Comparison of ENCODE assay signal across 34 cellular contexts in genomic region chr16:8299635-8300034, GRCh38.
"Had no signal": no experiment of that assay in that cellular context is flagged by ENCODE, and none has a peak within 500 bp of the region (broad histone marks: within the 10 kb centered on the region; RNA-seq: fewer than 3 reads in every experiment).

No MANE protein-coding gene starts in this region.

- H3K9me3 ChIP-seq: MG63 had no signal

- DNase-seq: Karpas-422, Kasumi-1, KG1, MG63, MM.1S, MV-4-11, NCI-H1048, NCI-H1092, NCI-H1105, NCI-H1105 treated with DMSO at 0.1 percent for 48 hours, NCI-H1417, NCI-H1417 treated with DMSO at 0.1 percent for 48 hours, NCI-H1436, NCI-H1436 treated with DMSO at 0.1 percent for 48 hours, NCI-H146, NCI-H1694, NCI-H1694 treated with DMSO at 0.1 percent for 48 hours, NCI-H187, NCI-H187 treated with DMSO at 0.1 percent for 48 hours, NCI-H1930, NCI-H2029, NCI-H2029 treated with DMSO at 0.1 percent for 48 hours, NCI-H2081, NCI-H2081 treated with DMSO at 0.1 percent for 48 hours, NCI-H2107, NCI-H2171, NCI-H2171 treated with DMSO at 0.1 percent for 48 hours, NCI-H2227 treated with DMSO at 0.1 percent for 48 hours, NCI-H226, NCI-H345, NCI-H446, NCI-H446 treated with DMSO at 0.1 percent for 48 hours, NCI-H510A had no signal

- H3K4me3 ChIP-seq: MG63 had no signal

- H3K36me3 ChIP-seq: MG63 had no signal

- H3K27me3 ChIP-seq: MG63 had no signal

- H3K27ac ChIP-seq: KMS-11 had no signal

- H3K4me2 ChIP-seq: KMS-11 had no signal

- H3K9ac ChIP-seq: KMS-11 had no signal
